11 cellular contexts compared by ENCODE assay signal in genomic region chr6:152184573-152185157, GRCh38.
DNase-seq lines count a peak whose midpoint lies in the region; ATAC-seq and TF ChIP-seq lines count a peak whose summit lies in the region.
"Had no signal": no experiment of that assay in that cellular context is flagged by ENCODE, and none has a peak within 500 bp of the region (broad histone marks: within the 10 kb centered on the region; RNA-seq: fewer than 3 reads in every experiment).

No MANE protein-coding gene starts in this region.

- H3K9me2 ChIP-seq in SK-N-SH: no peaks in the 10 kb centered on the region

- no peak for TF ChIP-seq RAD21 in SK-N-SH (IDR thresholded peaks at IDR 0.05; ENCODE audit: low read length)

- POLR2A ChIA-PET in SK-N-SH (lab: Yijun Ruan, JAX): no interaction called here

- peaks cover 16 to 32% of the 10 kb centered on the region in 2 experiments for H3K36me3 ChIP-seq in SK-N-SH (replicated peaks in 1 of 2; ENCODE audit: control insufficient read depth in 1 of 2, insufficient read depth in 2 of 2, low read length in 1 of 2)

- no peaks in the 10 kb centered on the region for H3K9me3 Mint-ChIP-seq in activated CD8-positive, alpha-beta memory T cell treated with anti-CD3 and anti-CD28 coated beads, Interleukin-2, amount 10 ng/mL, durations not matched to agents 7 days and 5 days (ENCODE audit: low read depth)
- H3K9me3 Mint-ChIP-seq in stimulated activated effector memory CD8-positive, alpha-beta T cell treated with anti-CD3 and anti-CD28 coated beads, Interleukin-12 subunit alpha, Interleukin-12 subunit beta, amount 100 ng/mL, for 72 hours: no peaks in the 10 kb centered on the region
- no peaks in the 10 kb centered on the region for H3K9me3 Mint-ChIP-seq in chondrocyte (ENCODE audit: low read depth)

- H3K4me2 ChIP-seq in SK-N-SH: no peak overlapping the region

- no peaks in the 10 kb centered on the region for H3K79me2 ChIP-seq in SK-N-SH (ENCODE audit: insufficient read depth)

- no peak overlapping the region for H3K27ac ChIP-seq in SK-N-SH (ENCODE audit: low read depth in 2 of 2, low read length in 1 of 2)
- H3K27ac ChIP-seq: cardiac muscle cell had no signal

- no peak overlapping the region for H3K4me3 ChIP-seq in SK-N-SH (ENCODE audit: low read depth in 2 of 2, low read length in 1 of 2)
- H3K4me3 ChIP-seq: cardiac muscle cell, lung had no signal

- peak overlapping the region; percentile 88 for H3K4me3 Mint-ChIP-seq in activated CD8-positive, alpha-beta memory T cell treated with anti-CD3 and anti-CD28 coated beads, Interleukin-2, amount 10 ng/mL, durations not matched to agents 7 days and 5 days
- peak overlapping the region; percentile 96 for H3K4me3 Mint-ChIP-seq in T-helper 17 cell
- peak overlapping the region; percentile 72 for H3K4me3 Mint-ChIP-seq in stimulated activated effector memory CD8-positive, alpha-beta T cell treated with anti-CD3 and anti-CD28 coated beads, Interleukin-12 subunit alpha, Interleukin-12 subunit beta, amount 100 ng/mL, for 72 hours
- H3K4me3 Mint-ChIP-seq in chondrocyte (ENCODE audit: unreplicated experiment): no peak overlapping the region

- WGBS in SK-N-SH (ENCODE audit: low lambda C conversion rate): 86% methylated on average over 4 of the region's 4 CpGs

- peaks cover 42% of the 10 kb centered on the region for H3K36me3 Mint-ChIP-seq in activated CD8-positive, alpha-beta memory T cell treated with anti-CD3 and anti-CD28 coated beads, Interleukin-2, amount 10 ng/mL, durations not matched to agents 7 days and 5 days
- H3K36me3 Mint-ChIP-seq in T-helper 17 cell (ENCODE audit: low read depth) (peaks cover 11% of the 10 kb centered on the region), chondrocyte (ENCODE audit: low read depth) (peaks cover 25% of the 10 kb centered on the region)
- peaks cover 15% of the 10 kb centered on the region for H3K36me3 Mint-ChIP-seq in stimulated activated effector memory CD8-positive, alpha-beta T cell treated with anti-CD3 and anti-CD28 coated beads, Interleukin-12 subunit alpha, Interleukin-12 subunit beta, amount 100 ng/mL, for 72 hours

- TF ChIP-seq CTCF in SK-N-SH (IDR thresholded peaks at IDR 0.05): no peak
- no peak for TF ChIP-seq CTCF in chondrocyte (IDR thresholded peaks at IDR 0.05)

- H2AFZ ChIP-seq in SK-N-SH (ENCODE audit: low read depth): no peak overlapping the region

- peaks cover 52% of the 10 kb centered on the region for H3K4me1 Mint-ChIP-seq in activated CD8-positive, alpha-beta memory T cell treated with anti-CD3 and anti-CD28 coated beads, Interleukin-2, amount 10 ng/mL, durations not matched to agents 7 days and 5 days
- peaks cover 48% of the 10 kb centered on the region for H3K4me1 Mint-ChIP-seq in T-helper 17 cell
- peaks cover 71% of the 10 kb centered on the region for H3K4me1 Mint-ChIP-seq in stimulated activated effector memory CD8-positive, alpha-beta T cell treated with anti-CD3 and anti-CD28 coated beads, Interleukin-12 subunit alpha, Interleukin-12 subunit beta, amount 100 ng/mL, for 72 hours
- peaks cover 16% of the 10 kb centered on the region for H3K4me1 Mint-ChIP-seq in chondrocyte (ENCODE audit: low read depth)

- peaks cover 3% of the 10 kb centered on the region for H3F3A ChIP-seq in SK-N-SH (replicated peaks; ENCODE audit: insufficient read depth)

- H3K4me1 ChIP-seq in SK-N-SH (ENCODE audit: control insufficient read depth in 1 of 2, insufficient read depth in 2 of 2, low read depth in 1 of 2, low read length in 1 of 2): peaks cover 0 to 7% of the 10 kb centered on the region in 2 experiments; a peak in 2 of 4 replicates

- CTCF ChIA-PET in activated CD8-positive, alpha-beta memory T cell treated with anti-CD3 and anti-CD28 coated beads, Interleukin-2, amount 10 ng/mL, durations not matched to agents 7 days and 5 days (lab: Charles Lee): interaction anchor here (0.9 to 2.1 kb wide), 4 partner anchors 9 to 14 kb away, joined by 3 to 7 read pairs (median 6); no protein-coding TSS in a partner anchor
- CTCF ChIA-PET in SK-N-SH (lab: Yijun Ruan, JAX): no interaction called here

- H3K27me3 Mint-ChIP-seq in activated CD8-positive, alpha-beta memory T cell treated with anti-CD3 and anti-CD28 coated beads, Interleukin-2, amount 10 ng/mL, durations not matched to agents 7 days and 5 days: no peaks in the 10 kb centered on the region
- H3K27me3 Mint-ChIP-seq in T-helper 17 cell (no peaks in the 10 kb centered on the region), chondrocyte (ENCODE audit: low read depth) (no peaks in the 10 kb centered on the region)

- no peak overlapping the region for H3K9ac ChIP-seq in SK-N-SH

- TF ChIP-seq EP300 in SK-N-SH (IDR thresholded peaks at IDR 0.05; ENCODE audit: borderline replicate concordance in 1 of 2, low read depth in 1 of 2, low read length in 1 of 2): no peak

- H4K20me1 ChIP-seq in SK-N-SH (ENCODE audit: insufficient read depth): no peaks in the 10 kb centered on the region

- H3K9me3 ChIP-seq in T-helper 17 cell (ENCODE audit: control insufficient read depth, low read length, poor library complexity, severe bottlenecking) (no peaks in the 10 kb centered on the region), SK-N-SH (no peaks in the 10 kb centered on the region)

- peak overlapping the region; percentile 100 for H3K27ac Mint-ChIP-seq in activated CD8-positive, alpha-beta memory T cell treated with anti-CD3 and anti-CD28 coated beads, Interleukin-2, amount 10 ng/mL, durations not matched to agents 7 days and 5 days
- H3K27ac Mint-ChIP-seq in T-helper 17 cell: peak overlapping the region; percentile 98
- H3K27ac Mint-ChIP-seq in stimulated activated effector memory CD8-positive, alpha-beta T cell treated with anti-CD3 and anti-CD28 coated beads, Interleukin-12 subunit alpha, Interleukin-12 subunit beta, amount 100 ng/mL, for 72 hours: peak overlapping the region; percentile 93
- H3K27ac Mint-ChIP-seq in chondrocyte (ENCODE audit: unreplicated experiment): no peak overlapping the region

- no peaks in the 10 kb centered on the region for H3K27me3 ChIP-seq in SK-N-SH (ENCODE audit: insufficient read depth)
- H3K27me3 ChIP-seq: cardiac muscle cell had no signal

- DNase-seq in activated CD8-positive, alpha-beta memory T cell treated with anti-CD3 and anti-CD28 coated beads, Interleukin-2, amount 10 ng/mL, durations not matched to agents 7 days and 5 days: no peak
- DNase-seq in activated CD8-positive, alpha-beta memory T cell treated with anti-CD3 and anti-CD28 coated beads, Interleukin-2, amount 50 U/mL, for 4 hours: no peak
- DNase-seq in T-helper 17 cell (no peak), NCI-H69 (lab: John Stamatoyannopoulos, UW) (no peak), SK-N-SH (no peak), chondrocyte (ENCODE audit: low spot score) (no peak)
- DNase-seq in stimulated activated effector memory CD8-positive, alpha-beta T cell treated with anti-CD3 and anti-CD28 coated beads, Interleukin-12 subunit alpha, Interleukin-12 subunit beta, amount 100 ng/mL, for 72 hours (ENCODE audit: low spot score in 2 of 2): no peak
- DNase-seq: ACHN had no signal

- peak; percentile 69 for ATAC-seq in activated CD8-positive, alpha-beta memory T cell treated with anti-CD3 and anti-CD28 coated beads, Interleukin-2, amount 10 ng/mL, durations not matched to agents 7 days and 5 days
- peak; percentile 29 for ATAC-seq in HG02870 (IDR thresholded peaks at IDR 0.05; ENCODE audit: unreplicated experiment)
- peak; percentile 73 for ATAC-seq in T-helper 17 cell
- peak; percentile 57 for ATAC-seq in stimulated activated effector memory CD8-positive, alpha-beta T cell treated with anti-CD3 and anti-CD28 coated beads, Interleukin-12 subunit alpha, Interleukin-12 subunit beta, amount 100 ng/mL, for 72 hours

TF ChIP-seq in SK-N-SH, 30 proteins besides CTCF, POLR2A, EP300 and RAD21 (continues in another document):
- TF ChIP-seq FOXM1 (IDR thresholded peaks at IDR 0.05; ENCODE audit: low read depth): no peak
- no peak for TF ChIP-seq ELF1 (IDR thresholded peaks at IDR 0.05)
- TF ChIP-seq USF2 (IDR thresholded peaks at IDR 0.05; ENCODE audit: borderline replicate concordance, low read depth, low read length): no peak
- TF ChIP-seq SIN3A (IDR thresholded peaks at IDR 0.05; ENCODE audit: borderline replicate concordance, low read depth, low read length): no peak
- no peak for TF ChIP-seq IRF3 (IDR thresholded peaks at IDR 0.05; ENCODE audit: low read depth, low read length)
- no peak for TF ChIP-seq GATA2 (CRISPR knock-in tag; IDR thresholded peaks at IDR 0.05)
- no peak for TF ChIP-seq TAF1 (IDR thresholded peaks at IDR 0.05; ENCODE audit: borderline replicate concordance, low read depth, low read length)
